ENCODE assay signal across 8 cellular contexts in genomic region chr18:5424903-5425302, GRCh38.
DNase-seq lines count a peak whose midpoint lies in the region; TF ChIP-seq lines count a peak whose summit lies in the region.

No MANE protein-coding gene starts in this region.

- peaks cover 9% of the 10 kb centered on the region for H3K27me3 Mint-ChIP-seq in Calu3 (ENCODE audit: unreplicated experiment)

- no peak overlapping the region for H3K4me2 ChIP-seq in trophoblast cell (ENCODE audit: low read length)

- H4K91ac ChIP-seq in trophoblast cell (ENCODE audit: low read depth, low read length), result no peak overlapping the region

- H3K9ac ChIP-seq in trophoblast cell (ENCODE audit: low read length), result no peak overlapping the region

- no peak overlapping the region for H3K27ac ChIP-seq in trophoblast cell (ENCODE audit: low read depth, low read length)
- H3K27ac ChIP-seq in effector memory CD4-positive, alpha-beta T cell (ENCODE audit: insufficient read depth, low read length, poor library complexity, severe bottlenecking), result no peak overlapping the region
- no peak overlapping the region for H3K27ac ChIP-seq in ascending aorta

- peaks cover 7 to 27% of the 10 kb centered on the region in 2 experiments for H3K36me3 ChIP-seq in trophoblast cell (ENCODE audit: control insufficient read depth in 1 of 2, insufficient read depth in 2 of 2, low read length in 2 of 2)
- H3K36me3 ChIP-seq in effector memory CD4-positive, alpha-beta T cell (ENCODE audit: control insufficient read depth, insufficient read depth, low read length), result no peaks in the 10 kb centered on the region
- H3K36me3 ChIP-seq in ascending aorta, result no peaks in the 10 kb centered on the region

- no peak overlapping the region for H4K8ac ChIP-seq in trophoblast cell (ENCODE audit: low read depth, low read length)

- no peaks in the 10 kb centered on the region for H3K9me3 Mint-ChIP-seq in Calu3 (ENCODE audit: low read depth, unreplicated experiment)

- no TSS peak for BruUV-seq in Calu3 (replicated peaks; lab: Mats Ljungman, UMichigan)

- H3K36me3 Mint-ChIP-seq in Calu3 (ENCODE audit: insufficient read depth, unreplicated experiment), result no peaks in the 10 kb centered on the region

- DNase-seq in Calu3 (no peak), GM20000 (ENCODE audit: low spot score) (no peak), NCI-H345 (lab: John Stamatoyannopoulos, UW) (peak; percentile 48), dermis microvascular lymphatic vessel endothelial cell (ENCODE audit: low read depth in 2 of 2) (peak; percentile 6 to 67), trophoblast cell (peak; percentile 31 to 68), ascending aorta (ENCODE audit: low spot score in 2 of 2) (no peak)
- DNase-seq in activated effector memory CD4-positive, alpha-beta T cell treated with Interleukin-2 at 50 U/mL for 16 hours, result no peak
- DNase-seq in effector memory CD4-positive, alpha-beta T cell, result no peak

- no peak overlapping the region for H2BK12ac ChIP-seq in trophoblast cell (ENCODE audit: low read length)

- intact Hi-C loops in Calu3 (cut with micrococcal nuclease; ENCODE audit: unreplicated experiment) (loop anchor here (10.0 kb wide), 1 partner anchor 350 kb away; no protein-coding TSS in a partner anchor), ascending aorta (cut with DNase I) (no loop called here)

- H2AFZ ChIP-seq in trophoblast cell (ENCODE audit: insufficient read depth, low read length, poor library complexity), result no peak overlapping the region

- H3K9me3 ChIP-seq in trophoblast cell (ENCODE audit: insufficient read depth, low read depth, low read length), result no peaks in the 10 kb centered on the region
- H3K9me3 ChIP-seq in effector memory CD4-positive, alpha-beta T cell (ENCODE audit: control insufficient read depth, low read length), result no peaks in the 10 kb centered on the region
- H3K9me3 ChIP-seq in ascending aorta, result no peaks in the 10 kb centered on the region

- H2AK5ac ChIP-seq in trophoblast cell (ENCODE audit: low read length), result no peak overlapping the region

- H3K27me3 ChIP-seq in trophoblast cell (ENCODE audit: insufficient read depth, low read length), result no peaks in the 10 kb centered on the region
- H3K27me3 ChIP-seq in effector memory CD4-positive, alpha-beta T cell (replicated peaks; ENCODE audit: control insufficient read depth, insufficient read depth, low read length, poor library complexity, severe bottlenecking), result no peaks in the 10 kb centered on the region
- H3K27me3 ChIP-seq in ascending aorta, result no peaks in the 10 kb centered on the region

- no peak overlapping the region for H3K14ac ChIP-seq in trophoblast cell (ENCODE audit: low read length)

- no peak overlapping the region for H2BK5ac ChIP-seq in trophoblast cell (ENCODE audit: low read depth, low read length, poor library complexity)

- WGBS in trophoblast cell (ENCODE audit: extremely low coverage, insufficient coverage, insufficient read length), result no CpG with 5 or more reads among the region's 4 CpGs

- no peak overlapping the region for H3K4me3 ChIP-seq in trophoblast cell (ENCODE audit: low read depth, low read length)
- H3K4me3 ChIP-seq in effector memory CD4-positive, alpha-beta T cell (ENCODE audit: insufficient read depth, low read depth, low read length, poor library complexity, severe bottlenecking), result no peak overlapping the region
- no peak overlapping the region for H3K4me3 ChIP-seq in ascending aorta

- H3K27ac Mint-ChIP-seq in Calu3 (ENCODE audit: unreplicated experiment), result no peak overlapping the region

- H2BK120ac ChIP-seq in trophoblast cell (ENCODE audit: insufficient read depth, low read length, poor library complexity), result no peak overlapping the region

- no peak overlapping the region for H3K4me3 Mint-ChIP-seq in Calu3 (ENCODE audit: low read depth, unreplicated experiment)

- CTCF ChIA-PET in Calu3 (lab: Charles Lee), result no interaction called here

- H3K4me1 Mint-ChIP-seq in Calu3 (ENCODE audit: low read depth, unreplicated experiment), result no peaks in the 10 kb centered on the region

- no peak overlapping the region for H3K4ac ChIP-seq in trophoblast cell (ENCODE audit: low read depth, low read length)

- no peaks in the 10 kb centered on the region for H3K79me2 ChIP-seq in trophoblast cell (ENCODE audit: control insufficient read depth, insufficient read depth, low read length, poor library complexity)

- H3K4me1 ChIP-seq in trophoblast cell (ENCODE audit: control insufficient read depth in 1 of 2, insufficient read depth in 2 of 2, low read length in 2 of 2), result no peaks in the 10 kb centered on the region
- H3K4me1 ChIP-seq in effector memory CD4-positive, alpha-beta T cell (ENCODE audit: control insufficient read depth, insufficient read depth, low read length, poor library complexity, severe bottlenecking), result no peaks in the 10 kb centered on the region
- H3K4me1 ChIP-seq in ascending aorta, result no peaks in the 10 kb centered on the region

- H4K12ac ChIP-seq in trophoblast cell (ENCODE audit: low read depth, low read length), result no peak overlapping the region

- no peaks in the 10 kb centered on the region for H3K79me1 ChIP-seq in trophoblast cell (ENCODE audit: low read length)

- H3K18ac ChIP-seq in trophoblast cell (ENCODE audit: low read length), result no peak overlapping the region

- TF ChIP-seq CTCF in Calu3 (IDR thresholded peaks at IDR 0.05; ENCODE audit: unreplicated experiment) (peak; percentile 17), GM20000 (IDR thresholded peaks at IDR 0.05; ENCODE audit: extremely low read depth, missing control alignments) (peak; percentile 19), ascending aorta (IDR thresholded peaks at IDR 0.05) (no peak)

- H3K23ac ChIP-seq in trophoblast cell (ENCODE audit: low read length), result no peak overlapping the region

Comparison
In these comparisons a context has a peak if more than half of its experiments do, and no peak if none do; other contexts are left out.
1. DNase-seq: peak in NCI-H345 (single experiment), dermis microvascular lymphatic vessel endothelial cell (2 of 2) and trophoblast cell (2 of 2); none in Calu3 (single experiment), GM20000 (single experiment), activated effector memory CD4-positive, alpha-beta T cell treated with Interleukin-2 at 50 U/mL for 16 hours (single experiment), effector memory CD4-positive, alpha-beta T cell (0 of 3) and ascending aorta (0 of 2).
2. CTCF ChIP-seq: peak in Calu3 (single experiment) and GM20000 (single experiment); none in ascending aorta (0 of 3).